Comparison of ENCODE assay signal across 16 cellular contexts in genomic region chr12:30110505-30110904, GRCh38.
DNase-seq lines count a peak whose midpoint lies in the region; ATAC-seq and TF ChIP-seq lines count a peak whose summit lies in the region.
"Had no signal": no experiment of that assay in that cellular context is flagged by ENCODE, and none has a peak within 500 bp of the region (broad histone marks: within the 10 kb centered on the region; RNA-seq: fewer than 3 reads in every experiment).

No MANE protein-coding gene starts in this region.

- no peak for TF ChIP-seq EP300 in SK-N-SH (IDR thresholded peaks at IDR 0.05; ENCODE audit: borderline replicate concordance in 1 of 2, low read depth in 1 of 2, low read length in 1 of 2)
- no peak for TF ChIP-seq EP300 in neural cell (conservative IDR thresholded peaks at IDR 0.05; ENCODE audit: poor library complexity, severe bottlenecking)

- H3F3A ChIP-seq in SK-N-SH (replicated peaks; ENCODE audit: insufficient read depth): no peaks in the 10 kb centered on the region
- H3F3A ChIP-seq in neural cell (ENCODE audit: insufficient read depth, low read length, poor library complexity, severe bottlenecking): no peaks in the 10 kb centered on the region

- TF ChIP-seq CTCF in SK-N-SH (IDR thresholded peaks at IDR 0.05): no peak
- TF ChIP-seq CTCF in neural cell (IDR thresholded peaks at IDR 0.05; ENCODE audit: poor library complexity, severe bottlenecking): no peak
- TF ChIP-seq CTCF in BE2C (IDR thresholded peaks at IDR 0.05; ENCODE audit: low read depth, low read length): no peak

- POLR2A ChIA-PET in SK-N-SH (lab: Yijun Ruan, JAX): no interaction called here

- CTCF ChIA-PET in SK-N-SH (lab: Yijun Ruan, JAX): interaction anchor here (1.4 kb wide), 1 partner anchor 10 kb away, joined by 3 read pairs; no protein-coding TSS in a partner anchor

- H4K20me1 ChIP-seq in SK-N-SH (ENCODE audit: insufficient read depth) (no peaks in the 10 kb centered on the region), neural cell (ENCODE audit: insufficient read depth) (no peaks in the 10 kb centered on the region)
- H4K20me1 ChIP-seq: BLaER1 had no signal

- H3K4me1 ChIP-seq in SK-N-SH (ENCODE audit: control insufficient read depth in 1 of 2, insufficient read depth in 2 of 2, low read depth in 1 of 2, low read length in 1 of 2) (peaks cover 0 to 11% of the 10 kb centered on the region in 2 experiments; a peak in 3 of 4 replicates), BE2C (peaks cover 11% of the 10 kb centered on the region)
- H3K4me1 ChIP-seq: A549, BLaER1 had no signal

- H3K9me2 ChIP-seq in SK-N-SH (no peaks in the 10 kb centered on the region), neural cell (ENCODE audit: insufficient read depth, low read length) (no peaks in the 10 kb centered on the region)

- no peak for ATAC-seq in SK-N-SH treated with all-trans-retinoic acid at 6 μM for 48 hours
- ATAC-seq: A549, GM23338 had no signal

- H3K9ac ChIP-seq in SK-N-SH (no peak overlapping the region), neural cell (ENCODE audit: low read length) (peak overlapping the region; percentile 61)
- H3K9ac ChIP-seq: BLaER1 had no signal

- WGBS in SK-N-SH (ENCODE audit: low lambda C conversion rate): 89% methylated on average over 16 of the region's 22 CpGs

- H2AFZ ChIP-seq in SK-N-SH (ENCODE audit: low read depth) (no peak overlapping the region), neural cell (ENCODE audit: low read depth, low read length) (no peak overlapping the region)
- H2AFZ ChIP-seq: GM23338 had no signal

- H3K27me3 ChIP-seq in SK-N-SH (ENCODE audit: insufficient read depth) (no peaks in the 10 kb centered on the region), neural cell (ENCODE audit: insufficient read depth, low read depth, low read length) (no peaks in the 10 kb centered on the region), BE2C (no peaks in the 10 kb centered on the region)
- H3K27me3 ChIP-seq: BLaER1 had no signal

- H3K9me3 ChIP-seq in SK-N-SH: no peaks in the 10 kb centered on the region
- H3K9me3 ChIP-seq in neural cell (ENCODE audit: low read length): no peaks in the 10 kb centered on the region
- H3K9me3 ChIP-seq in BE2C: no peaks in the 10 kb centered on the region
- H3K9me3 ChIP-seq: A549, BLaER1 had no signal

- no peak overlapping the region for H3K27ac ChIP-seq in SK-N-SH (ENCODE audit: low read depth in 2 of 2, low read length in 1 of 2)
- peak overlapping the region; percentile 58 for H3K27ac ChIP-seq in caudate nucleus (ENCODE audit: low read depth, low read length)
- H3K27ac ChIP-seq in neural cell (ENCODE audit: low read length): peak overlapping the region; percentile 87
- H3K27ac ChIP-seq: 22Rv1, A549, BLaER1, HL-60 had no signal

- no peaks in the 10 kb centered on the region for H3K79me2 ChIP-seq in SK-N-SH (ENCODE audit: insufficient read depth)
- H3K79me2 ChIP-seq in neural cell (replicated peaks; ENCODE audit: insufficient read depth, low read length): no peaks in the 10 kb centered on the region

- H3K36me3 ChIP-seq in SK-N-SH (replicated peaks in 1 of 2; ENCODE audit: control insufficient read depth in 1 of 2, insufficient read depth in 2 of 2, low read length in 1 of 2) (no peaks in the 10 kb centered on the region), neural cell (ENCODE audit: insufficient read depth, low read length) (no peaks in the 10 kb centered on the region), BE2C (no peaks in the 10 kb centered on the region)
- H3K36me3 ChIP-seq: BLaER1 had no signal

- peak overlapping the region; percentile 54; the same call in 1 of the 2 replicates for H3K4me2 ChIP-seq in SK-N-SH
- no peak overlapping the region for H3K4me2 ChIP-seq in neural cell (ENCODE audit: low read length)
- H3K4me2 ChIP-seq: A549, BLaER1, GM23338 had no signal

- DNase-seq in SK-N-SH: no peak
- DNase-seq in caudate nucleus (lab: John Stamatoyannopoulos, UW): no peak
- no peak for DNase-seq in anterior cingulate cortex (lab: John Stamatoyannopoulos, UW)
- no peak for DNase-seq in BE2C
- no peak for DNase-seq in NOMO-1 (lab: John Stamatoyannopoulos, UW; ENCODE audit: unreplicated experiment in 2 of 2)
- DNase-seq: AML-193, Calu3, DMS79 treated with DMSO at 0.1 percent for 48 hours, GF-D8 had no signal

- H3K4me3 ChIP-seq in SK-N-SH (ENCODE audit: low read depth in 2 of 2, low read length in 1 of 2): no peak overlapping the region
- H3K4me3 ChIP-seq in neural cell (ENCODE audit: low read length): peak overlapping the region; percentile 37
- H3K4me3 ChIP-seq in BE2C (ENCODE audit: low read depth, low read length): no peak overlapping the region
- H3K4me3 ChIP-seq: A549, BLaER1, GM23338 had no signal

- TF ChIP-seq RAD21 in SK-N-SH (IDR thresholded peaks at IDR 0.05; ENCODE audit: low read length): no peak
- TF ChIP-seq RAD21 in neural cell (conservative IDR thresholded peaks at IDR 0.05): no peak

TF ChIP-seq in SK-N-SH, 30 proteins besides CTCF, POLR2A, EP300 and RAD21:
- TF ChIP-seq YY1 (IDR thresholded peaks at IDR 0.05; ENCODE audit: low read depth): no peak

TF ChIP-seq in SK-N-SH treated with all-trans-retinoic acid at 6 μM for 48 hours, 23 proteins besides CTCF, POLR2A, EP300 and RAD21:
- no peak for TF ChIP-seq TCF4 (CRISPR knock-in tag; IDR thresholded peaks at IDR 0.05; ENCODE audit: borderline replicate concordance)
- TF ChIP-seq ZNF70 (CRISPR knock-in tag; IDR thresholded peaks at IDR 0.05): no peak
- no peak for TF ChIP-seq ZFP30 (CRISPR knock-in tag; IDR thresholded peaks at IDR 0.05)
- TF ChIP-seq TOX (CRISPR knock-in tag; IDR thresholded peaks at IDR 0.05; ENCODE audit: borderline replicate concordance): no peak
- TF ChIP-seq ARNTL (CRISPR knock-in tag; IDR thresholded peaks at IDR 0.05; ENCODE audit: borderline replicate concordance, low read depth): no peak

TF ChIP-seq in neural cell, 6 proteins besides CTCF, POLR2A, EP300 and RAD21:
- no peak for TF ChIP-seq REST (IDR thresholded peaks at IDR 0.05; ENCODE audit: borderline replicate concordance)
- TF ChIP-seq TAF1 (IDR thresholded peaks at IDR 0.05; ENCODE audit: low read depth): no peak
- TF ChIP-seq SMC3 (conservative IDR thresholded peaks at IDR 0.05; ENCODE audit: poor library complexity): no peak
- no peak for TF ChIP-seq POLR2AphosphoS5 (IDR thresholded peaks at IDR 0.05)
- no peak for TF ChIP-seq EZH2 (IDR thresholded peaks at IDR 0.05; ENCODE audit: borderline replicate concordance, insufficient read depth, low read length, poor library complexity, severe bottlenecking)
- no peak for TF ChIP-seq MXI1 (conservative IDR thresholded peaks at IDR 0.05; ENCODE audit: poor library complexity, severe bottlenecking)

Comparison
In these comparisons a context has a peak if more than half of its experiments do, and no peak if none do; other contexts are left out.
1. H3K27ac ChIP-seq: peak in caudate nucleus (single experiment) and neural cell (single experiment); none in SK-N-SH (0 of 2).